In genomic region chr5:40502736-40503135, GRCh38 we compare ENCODE assay signal across 16 cellular contexts.
A peak's percentile ranks its signal among the peaks of the same experiment; 100 is the strongest.
DNase-seq lines count a peak whose midpoint lies in the region; ATAC-seq, FAIRE-seq and TF ChIP-seq lines count a peak whose summit lies in the region.
"Had no signal": no experiment of that assay in that cellular context is flagged by ENCODE, and none has a peak within 500 bp of the region (broad histone marks: within the 10 kb centered on the region; RNA-seq: fewer than 3 reads in every experiment).

No MANE protein-coding gene starts in this region.

- in situ Hi-C loops in mammary epithelial cell (cut with MboI; ENCODE audit: low sequenced_read_pairs in 2 of 2), result loop anchor here in 1 of 2 donors (10.0 kb wide), 1 partner anchor 182 kb away; no protein-coding TSS in a partner anchor
- in situ Hi-C loops in GM13977 (cut with MboI; ENCODE audit: low pct_unique_long_range_greater_than_20kb, low sequenced_read_pairs, unreplicated experiment), result no loop called here

- intact Hi-C loops in lower lobe of right lung (cut with DNase I), result no loop called here
- intact Hi-C loops in mammary epithelial cell (cut with micrococcal nuclease), result no loop called here

- H3K36me3 ChIP-seq in lower lobe of right lung (no peaks in the 10 kb centered on the region), mammary epithelial cell (ENCODE audit: insufficient read depth, low read length) (no peaks in the 10 kb centered on the region)
- H3K36me3 ChIP-seq: brain microvascular endothelial cell, HAP-1 had no signal

- H4K20me1 ChIP-seq in mammary epithelial cell (ENCODE audit: insufficient read depth, low read length), result no peaks in the 10 kb centered on the region

- peaks cover 7% of the 10 kb centered on the region for H3K4me1 ChIP-seq in lower lobe of right lung
- H3K4me1 ChIP-seq in mammary epithelial cell (ENCODE audit: insufficient read depth, low read length), result no peaks in the 10 kb centered on the region
- H3K4me1 ChIP-seq: HAP-1, psoas muscle had no signal

- H3K4me3 ChIP-seq in lower lobe of right lung, result no peak overlapping the region
- H3K4me3 ChIP-seq in mammary epithelial cell (replicated peaks in 1 of 3; ENCODE audit: insufficient read depth in 1 of 3, low read depth in 2 of 3, low read length in 3 of 3), result no peak overlapping the region
- H3K4me3 ChIP-seq: HAP-1, psoas muscle had no signal

- no peak overlapping the region for H3K4me2 ChIP-seq in mammary epithelial cell (ENCODE audit: insufficient read depth, low read depth, low read length)

- WGBS in mammary epithelial cell (ENCODE audit: low coverage, missing lambda C conversion rate), result 91% methylated on average over 3 of the region's 3 CpGs

- dilution Hi-C loops in mammary epithelial cell (cut with HindIII; ENCODE audit: low sequenced_read_pairs), result no loop called here

- ATAC-seq in GM18517 (IDR thresholded peaks at IDR 0.05; ENCODE audit: unreplicated experiment), result peak; percentile 61
- ATAC-seq in GM21723 (IDR thresholded peaks at IDR 0.05; ENCODE audit: unreplicated experiment), result peak; percentile 70
- ATAC-seq in HG03442 (IDR thresholded peaks at IDR 0.05; ENCODE audit: unreplicated experiment), result peak; percentile 73
- ATAC-seq in lower lobe of right lung, result no peak
- no peak for ATAC-seq in GM21576 (IDR thresholded peaks at IDR 0.05; ENCODE audit: unreplicated experiment)
- ATAC-seq: effector memory CD8-positive, alpha-beta T cell; psoas muscle had no signal

- H3K27ac ChIP-seq in lower lobe of right lung (peak overlapping the region; percentile 46), mammary epithelial cell (ENCODE audit: insufficient read depth, low read depth, low read length) (no peak overlapping the region)
- H3K27ac ChIP-seq: brain microvascular endothelial cell, psoas muscle had no signal

- H2AFZ ChIP-seq in mammary epithelial cell (ENCODE audit: low read depth, low read length), result no peak overlapping the region

- CTCF ChIA-PET in mammary epithelial cell (lab: Charles Lee; ENCODE audit: low non-redundant PET), result no interaction called here

- H3K9ac ChIP-seq in mammary epithelial cell (ENCODE audit: insufficient read depth, low read length), result no peak overlapping the region

- H3K27me3 ChIP-seq in lower lobe of right lung (ENCODE audit: low read depth) (no peaks in the 10 kb centered on the region), mammary epithelial cell (ENCODE audit: insufficient read depth, low read length) (no peaks in the 10 kb centered on the region)
- H3K27me3 ChIP-seq: brain microvascular endothelial cell had no signal

- no peaks in the 10 kb centered on the region for H3K79me2 ChIP-seq in mammary epithelial cell (ENCODE audit: insufficient read depth, low read length)

- FAIRE-seq in D721Med (lab: Jason Lieb, UNC), result no peak
- FAIRE-seq: RCC 7860 had no signal

- H3K9me3 ChIP-seq in lower lobe of right lung, result no peaks in the 10 kb centered on the region
- no peaks in the 10 kb centered on the region for H3K9me3 ChIP-seq in mammary epithelial cell (replicated peaks; ENCODE audit: insufficient read depth, low read length)
- H3K9me3 ChIP-seq: HAP-1, psoas muscle had no signal

- BruUV-seq in mammary epithelial cell (replicated peaks; lab: Mats Ljungman, UMichigan), result no TSS peak

- DNase-seq in lower lobe of right lung (no peak), mammary epithelial cell (no peak), D721Med (ENCODE audit: insufficient read length, low spot score) (no peak), GM13977 (ENCODE audit: low spot score) (no peak)
- DNase-seq: activated gamma-delta T cell treated with Interleukin-2 at 50 U/mL for 16 hours; brain microvascular endothelial cell; effector memory CD8-positive, alpha-beta T cell; NCI-H345; psoas muscle; stimulated activated naive CD4-positive, alpha-beta T cell had no signal

- TF ChIP-seq CTCF in lower lobe of right lung (IDR thresholded peaks at IDR 0.05), result no peak
- no peak for TF ChIP-seq CTCF in mammary epithelial cell (conservative IDR thresholded peaks at IDR 0.05 in 1 of 2, IDR thresholded peaks at IDR 0.05 in 1 of 2; ENCODE audit: extremely low read depth in 1 of 2, insufficient read depth in 1 of 2, low read depth in 1 of 2, low read length in 2 of 2)
- no peak for TF ChIP-seq CTCF in D721Med (IDR thresholded peaks at IDR 0.05; ENCODE audit: insufficient read depth, missing control alignments)
- TF ChIP-seq CTCF in GM13977 (IDR thresholded peaks at IDR 0.05; ENCODE audit: extremely low read depth, insufficient read depth, missing control alignments), result no peak

Comparison
In these comparisons a context has a peak if more than half of its experiments do, and no peak if none do; other contexts are left out.
1. ATAC-seq: peak in GM18517 (single experiment), GM21723 (single experiment) and HG03442 (single experiment); none in lower lobe of right lung (0 of 2) and GM21576 (single experiment).